ENCODE assay signal across 21 cellular contexts in the genomic region with DNA sequence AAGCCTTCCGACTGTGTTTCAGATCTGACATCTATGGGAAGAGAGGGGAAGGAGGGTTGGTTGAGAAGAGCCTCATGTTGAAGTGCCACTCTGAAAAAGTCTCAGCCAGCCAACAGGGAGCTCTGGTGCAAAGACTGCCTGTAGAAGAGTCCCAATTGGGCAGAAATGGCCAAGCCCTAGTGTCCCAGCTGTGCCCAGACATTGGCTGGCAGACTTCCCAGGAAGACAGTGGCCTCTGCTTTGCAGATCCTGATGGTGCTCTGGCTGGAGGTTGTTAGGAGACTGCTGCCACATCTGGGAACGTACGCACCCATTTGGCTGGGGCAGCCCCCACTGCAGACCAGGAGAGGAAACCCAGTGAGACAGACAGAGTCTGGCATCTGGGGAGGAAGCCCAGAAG.
DNase-seq lines count a peak whose midpoint lies in the region; ATAC-seq lines count a peak whose summit lies in the region.
"Had no signal": no experiment of that assay in that cellular context is flagged by ENCODE, and none has a peak within 500 bp of the region (broad histone marks: within the 10 kb centered on the region; RNA-seq: fewer than 3 reads in every experiment).

No MANE protein-coding gene starts in this region.

- intact Hi-C loops in head of caudate nucleus (cut with DNase I): no loop called here

- DNase-seq in EH (ENCODE audit: low read depth): peak; percentile 31
- DNase-seq in NCI-H446 (lab: John Stamatoyannopoulos, UW): peak; percentile 19 to 72
- DNase-seq in head of caudate nucleus: peak in 33 of 42 donors; percentile 16 to 73 (median 48)
- DNase-seq in pons (ENCODE audit: low spot score): peak; percentile 26
- DNase-seq in kidney tubule cell (ENCODE audit: low spot score): no peak
- no peak for DNase-seq in stimulated activated CD4-positive, alpha-beta T cell treated with anti-CD3 and anti-CD28 coated beads, Interleukin-12 subunit alpha, Interleukin-12 subunit beta, amount 100 ng/mL, for 4 hours
- DNase-seq: activated CD4-positive, CD25-positive, alpha-beta regulatory T cell treated with anti-CD3 and anti-CD28 coated beads, Interleukin-2, amount 50 U/mL, for 72 hours; activated naive CD4-positive, alpha-beta T cell; activated T-cell treated with anti-CD3 and anti-CD28 coated beads, Interleukin-2, amount 50 U/mL, for 1 hour; amniotic stem cell; CD4-positive, alpha-beta T cell; GF-D8; glutamatergic neuron; left colon; NCI-H146; NCI-H2171 treated with DMSO at 0.1 percent for 48 hours; NCI-H774; SHP77 treated with DMSO at 0.1 percent for 48 hours; stimulated activated CD8-positive, alpha-beta memory T cell treated with anti-CD3 and anti-CD28 coated beads, Interleukin-4, amount 100 ng/mL, for 48 hours had no signal

- ATAC-seq in HG03442 (IDR thresholded peaks at IDR 0.05; ENCODE audit: unreplicated experiment): no peak
- ATAC-seq: HCT116 had no signal

Comparison
In these comparisons a context has a peak if more than half of its experiments do, and no peak if none do; other contexts are left out.
1. DNase-seq: peak in EH (single experiment), NCI-H446 (2 of 2), head of caudate nucleus (33 of 42) and pons (single experiment); none in kidney tubule cell (single experiment) and stimulated activated CD4-positive, alpha-beta T cell treated with anti-CD3 and anti-CD28 coated beads, Interleukin-12 subunit alpha, Interleukin-12 subunit beta, amount 100 ng/mL, for 4 hours (single experiment).